In genomic region chr1:32554288-32554687, GRCh38 we compare ENCODE assay signal across 39 cellular contexts.
"Had no signal": no experiment of that assay in that cellular context is flagged by ENCODE, and none has a peak within 500 bp of the region (broad histone marks: within the 10 kb centered on the region; RNA-seq: fewer than 3 reads in every experiment).

No MANE protein-coding gene starts in this region.

- H3K4me3 ChIP-seq: adrenal gland, ascending aorta, body of pancreas, breast epithelium, cardiac muscle cell had no signal

- DNase-seq: activated effector memory CD4-positive, alpha-beta T cell treated with anti-CD3 and anti-CD28 coated beads, Interleukin-2, amount 50 U/mL, for 16 hours; activated effector memory CD4-positive, alpha-beta T cell treated with Interleukin-2 at 50 U/mL for 16 hours; activated gamma-delta T cell; activated gamma-delta T cell treated with Interleukin-2 at 50 U/mL for 16 hours; activated naive CD4-positive, alpha-beta T cell; activated naive CD4-positive, alpha-beta T cell treated with anti-CD3 and anti-CD28 coated beads for 36 hours; activated naive CD4-positive, alpha-beta T cell treated with anti-CD3 and anti-CD28 coated beads, Interleukin-2, amount 10 ng/mL, durations not matched to agents 7 days and 5 days; activated naive CD4-positive, alpha-beta T cell treated with anti-CD3 and anti-CD28 coated beads, Interleukin-2, amount 50 U/mL, for 16 hours; activated naive CD4-positive, alpha-beta T cell treated with Interleukin-2 at 50 U/mL for 16 hours; activated naive CD8-positive, alpha-beta T cell treated with anti-CD3 and anti-CD28 coated beads for 36 hours; activated naive CD8-positive, alpha-beta T cell treated with anti-CD3 and anti-CD28 coated beads, Interleukin-2, amount 10 ng/mL, durations not matched to agents 7 days and 5 days; activated naive CD8-positive, alpha-beta T cell treated with anti-CD3 and anti-CD28 coated beads, Interleukin-2, amount 50 U/mL, for 24 hours; activated T-cell treated with anti-CD3 and anti-CD28 coated beads, Interleukin-2, amount 50 U/mL, for 4 hours; activated T-cell treated with anti-CD3 and anti-CD28 coated beads, Interleukin-2, amount 50 U/mL, for 48 hours; activated T-cell treated with anti-CD3 and anti-CD28 coated beads, Interleukin-2, amount 50 U/mL, for 72 hours; adrenal gland; amniotic stem cell; amygdala; anterior cingulate cortex; aorta; body of pancreas; brain microvascular endothelial cell; caudate nucleus; central memory CD4-positive, alpha-beta T cell; cerebellar nuclear complex had no signal

- H3K36me3 ChIP-seq: adrenal gland, brain microvascular endothelial cell, breast epithelium, cardiac muscle cell had no signal

- H3K9me3 ChIP-seq: adrenal gland, ascending aorta, body of pancreas, breast epithelium had no signal

- H3K9me3 Mint-ChIP-seq: activated naive CD4-positive, alpha-beta T cell treated with anti-CD3 and anti-CD28 coated beads for 36 hours; activated naive CD4-positive, alpha-beta T cell treated with anti-CD3 and anti-CD28 coated beads, Interleukin-2, amount 10 ng/mL, durations not matched to agents 7 days and 5 days; activated naive CD4-positive, alpha-beta T cell treated with anti-CD3 and anti-CD28 coated beads, Interleukin-2, amount 50 U/mL, for 24 hours; activated naive CD4-positive, alpha-beta T cell treated with anti-CD3 and anti-CD28 coated beads, Interleukin-2, amount 50 U/mL, for 72 hours; activated naive CD8-positive, alpha-beta T cell treated with anti-CD3 and anti-CD28 coated beads for 36 hours; activated naive CD8-positive, alpha-beta T cell treated with anti-CD3 and anti-CD28 coated beads, Interleukin-2, amount 10 ng/mL, durations not matched to agents 7 days and 5 days; activated naive CD8-positive, alpha-beta T cell treated with anti-CD3 and anti-CD28 coated beads, Interleukin-2, amount 50 U/mL, for 24 hours; activated T-cell treated with anti-CD3 and anti-CD28 coated beads, Interleukin-2, amount 50 U/mL, for 4 hours; activated T-cell treated with anti-CD3 and anti-CD28 coated beads, Interleukin-2, amount 50 U/mL, for 72 hours; activated T-helper 1 cell treated with anti-CD3 and anti-CD28 coated beads, Interleukin-12 subunit alpha, Interleukin-12 subunit beta, Interleukin-2, Interleukin-4 antibody, amounts not matched to agents 30 ng/mL and 10 ng/mL and 1 ng/mL, durations not matched to agents 14 hours and 24 hours and 36 hours; activated T-helper 17 cell treated with anti-CD3 and anti-CD28 coated beads, Interleukin-2, amount 50 U/mL, for 72 hours; activated T-helper 2 cell treated with anti-CD3 and anti-CD28 coated beads, Interferon-gamma antibody, Interleukin-2, Interleukin-4, amounts not matched to agents 10 μg/mL and 5 μg/mL and 100 μg/mL, durations not matched to agents 14 hours and 24 hours and 36 hours; brain; central memory CD8-positive, alpha-beta T cell had no signal

- H3K27ac ChIP-seq: adrenal gland, ascending aorta, body of pancreas, brain microvascular endothelial cell, breast epithelium, cardiac muscle cell had no signal

- FAIRE-seq: astrocyte, bronchial epithelial cell, colon had no signal

- ATAC-seq: activated naive CD4-positive, alpha-beta T cell treated with anti-CD3 and anti-CD28 coated beads, Interleukin-2, amount 50 U/mL, for 72 hours; activated naive CD8-positive, alpha-beta T cell treated with anti-CD3 and anti-CD28 coated beads, Interleukin-2, amount 50 U/mL, for 24 hours; activated T-cell treated with anti-CD3 and anti-CD28 coated beads, Interleukin-2, amount 50 U/mL, for 4 hours; activated T-cell treated with anti-CD3 and anti-CD28 coated beads, Interleukin-2, amount 50 U/mL, for 72 hours; activated T-helper 17 cell treated with anti-CD3 and anti-CD28 coated beads, Interleukin-2, amount 50 U/mL, for 72 hours; body of pancreas had no signal

- H3K36me3 Mint-ChIP-seq: activated naive CD4-positive, alpha-beta T cell treated with anti-CD3 and anti-CD28 coated beads, Interleukin-2, amount 10 ng/mL, durations not matched to agents 7 days and 5 days; activated naive CD4-positive, alpha-beta T cell treated with anti-CD3 and anti-CD28 coated beads, Interleukin-2, amount 50 U/mL, for 24 hours; activated naive CD4-positive, alpha-beta T cell treated with anti-CD3 and anti-CD28 coated beads, Interleukin-2, amount 50 U/mL, for 72 hours; activated naive CD8-positive, alpha-beta T cell; activated naive CD8-positive, alpha-beta T cell treated with anti-CD3 and anti-CD28 coated beads for 36 hours; activated naive CD8-positive, alpha-beta T cell treated with anti-CD3 and anti-CD28 coated beads, Interleukin-2, amount 10 ng/mL, durations not matched to agents 7 days and 5 days had no signal

- H3K27me3 Mint-ChIP-seq: activated naive CD4-positive, alpha-beta T cell treated with anti-CD3 and anti-CD28 coated beads, Interleukin-2, amount 50 U/mL, for 24 hours; activated naive CD8-positive, alpha-beta T cell; activated naive CD8-positive, alpha-beta T cell treated with anti-CD3 and anti-CD28 coated beads for 36 hours; activated naive CD8-positive, alpha-beta T cell treated with anti-CD3 and anti-CD28 coated beads, Interleukin-2, amount 50 U/mL, for 24 hours; activated T-helper 17 cell treated with anti-CD3 and anti-CD28 coated beads, Interleukin-2, amount 50 U/mL, for 72 hours; brain; central memory CD8-positive, alpha-beta T cell had no signal

- H3K4me1 Mint-ChIP-seq: activated naive CD4-positive, alpha-beta T cell treated with anti-CD3 and anti-CD28 coated beads, Interleukin-2, amount 10 ng/mL, durations not matched to agents 7 days and 5 days; activated naive CD4-positive, alpha-beta T cell treated with anti-CD3 and anti-CD28 coated beads, Interleukin-2, amount 50 U/mL, for 24 hours; activated naive CD8-positive, alpha-beta T cell treated with anti-CD3 and anti-CD28 coated beads for 36 hours; activated naive CD8-positive, alpha-beta T cell treated with anti-CD3 and anti-CD28 coated beads, Interleukin-2, amount 10 ng/mL, durations not matched to agents 7 days and 5 days; activated naive CD8-positive, alpha-beta T cell treated with anti-CD3 and anti-CD28 coated beads, Interleukin-2, amount 50 U/mL, for 24 hours; activated T-helper 17 cell treated with anti-CD3 and anti-CD28 coated beads, Interleukin-2, amount 50 U/mL, for 72 hours; brain; central memory CD8-positive, alpha-beta T cell had no signal

- H3K4me1 ChIP-seq: adrenal gland, ascending aorta, body of pancreas, breast epithelium had no signal

- H3K27ac Mint-ChIP-seq: activated naive CD4-positive, alpha-beta T cell treated with anti-CD3 and anti-CD28 coated beads for 36 hours; activated naive CD4-positive, alpha-beta T cell treated with anti-CD3 and anti-CD28 coated beads, Interleukin-2, amount 10 ng/mL, durations not matched to agents 7 days and 5 days; activated naive CD4-positive, alpha-beta T cell treated with anti-CD3 and anti-CD28 coated beads, Interleukin-2, amount 50 U/mL, for 24 hours; activated naive CD4-positive, alpha-beta T cell treated with anti-CD3 and anti-CD28 coated beads, Interleukin-2, amount 50 U/mL, for 72 hours; activated naive CD8-positive, alpha-beta T cell; activated naive CD8-positive, alpha-beta T cell treated with anti-CD3 and anti-CD28 coated beads for 36 hours; activated naive CD8-positive, alpha-beta T cell treated with anti-CD3 and anti-CD28 coated beads, Interleukin-2, amount 10 ng/mL, durations not matched to agents 7 days and 5 days; activated naive CD8-positive, alpha-beta T cell treated with anti-CD3 and anti-CD28 coated beads, Interleukin-2, amount 50 U/mL, for 24 hours; activated T-cell treated with anti-CD3 and anti-CD28 coated beads, Interleukin-2, amount 50 U/mL, for 72 hours; activated T-helper 1 cell treated with anti-CD3 and anti-CD28 coated beads, Interleukin-12 subunit alpha, Interleukin-12 subunit beta, Interleukin-2, Interleukin-4 antibody, amounts not matched to agents 30 ng/mL and 10 ng/mL and 1 ng/mL, durations not matched to agents 14 hours and 24 hours and 36 hours; activated T-helper 17 cell treated with anti-CD3 and anti-CD28 coated beads, Interleukin-2, amount 50 U/mL, for 72 hours; activated T-helper 2 cell treated with anti-CD3 and anti-CD28 coated beads, Interferon-gamma antibody, Interleukin-2, Interleukin-4, amounts not matched to agents 10 μg/mL and 5 μg/mL and 100 μg/mL, durations not matched to agents 14 hours and 24 hours and 36 hours; brain had no signal

- H3K4me3 Mint-ChIP-seq: activated naive CD4-positive, alpha-beta T cell treated with anti-CD3 and anti-CD28 coated beads for 36 hours; activated naive CD4-positive, alpha-beta T cell treated with anti-CD3 and anti-CD28 coated beads, Interleukin-2, amount 10 ng/mL, durations not matched to agents 7 days and 5 days; activated naive CD4-positive, alpha-beta T cell treated with anti-CD3 and anti-CD28 coated beads, Interleukin-2, amount 50 U/mL, for 24 hours; activated naive CD8-positive, alpha-beta T cell; activated naive CD8-positive, alpha-beta T cell treated with anti-CD3 and anti-CD28 coated beads for 36 hours; activated naive CD8-positive, alpha-beta T cell treated with anti-CD3 and anti-CD28 coated beads, Interleukin-2, amount 10 ng/mL, durations not matched to agents 7 days and 5 days; activated naive CD8-positive, alpha-beta T cell treated with anti-CD3 and anti-CD28 coated beads, Interleukin-2, amount 50 U/mL, for 24 hours; activated T-cell treated with anti-CD3 and anti-CD28 coated beads, Interleukin-2, amount 50 U/mL, for 4 hours; activated T-cell treated with anti-CD3 and anti-CD28 coated beads, Interleukin-2, amount 50 U/mL, for 72 hours; activated T-helper 1 cell treated with anti-CD3 and anti-CD28 coated beads, Interleukin-12 subunit alpha, Interleukin-12 subunit beta, Interleukin-2, Interleukin-4 antibody, amounts not matched to agents 30 ng/mL and 10 ng/mL and 1 ng/mL, durations not matched to agents 14 hours and 24 hours and 36 hours; activated T-helper 17 cell treated with anti-CD3 and anti-CD28 coated beads, Interleukin-2, amount 50 U/mL, for 72 hours; brain; central memory CD8-positive, alpha-beta T cell had no signal
